ENCODE assay signal across 9 cellular contexts in genomic region chr16:87909203-87909935, GRCh38. TPM values are rescaled to one million over a fixed set of nuclear protein-coding genes. Genes with fewer than 3 reads are reported as not detected.
DNase-seq lines count a peak whose midpoint lies in the region; ATAC-seq, FAIRE-seq and TF ChIP-seq lines count a peak whose summit lies in the region.
"Not testable (repeated sequence)": the region's sequence is repeated elsewhere in the genome, so short reads cannot be mapped to it uniquely, and the experiment has no call there.
"Had no signal": no experiment of that assay in that cellular context is flagged by ENCODE, and none has a peak within 500 bp of the region (broad histone marks: within the 10 kb centered on the region; RNA-seq: fewer than 3 reads in every experiment).

No MANE protein-coding gene starts in this region.

- CTCF ChIA-PET in activated CD4-positive, alpha-beta T cell treated with anti-CD3 and anti-CD28 coated beads for 36 hours (lab: Charles Lee) = interaction anchor here (0.9 to 4.0 kb wide), 12 partner anchors 10 to 130 kb away, joined by 3 to 25 read pairs (median 5); no protein-coding TSS in a partner anchor

- not testable (repeated sequence) for H3K9me3 Mint-ChIP-seq in activated CD4-positive, alpha-beta T cell treated with anti-CD3 and anti-CD28 coated beads for 36 hours (ENCODE audit: low read depth)

- H3K9ac ChIP-seq in keratinocyte (ENCODE audit: control insufficient read depth, extremely low read depth, insufficient read depth, low read length) = not testable (repeated sequence)

- not testable (repeated sequence) for H3K4me1 ChIP-seq in keratinocyte (ENCODE audit: control insufficient read depth, extremely low read depth, insufficient read depth, low read length)

- H3K9me1 ChIP-seq in keratinocyte (ENCODE audit: control insufficient read depth, extremely low read depth, insufficient read depth, low read length) = not testable (repeated sequence)

- H3K27ac Mint-ChIP-seq in activated CD4-positive, alpha-beta T cell treated with anti-CD3 and anti-CD28 coated beads for 36 hours = peak overlapping the region; percentile 84

- H3K4me2 ChIP-seq in keratinocyte (ENCODE audit: control insufficient read depth, extremely low read depth, insufficient read depth, low read depth, low read length) = not testable (repeated sequence)

- not testable (repeated sequence) for H3K4me3 ChIP-seq in AG10803 (ENCODE audit: low read length); cardiac fibroblast (replicated peaks in 1 of 2; ENCODE audit: low read depth in 2 of 2, low read length in 2 of 2); keratinocyte (ENCODE audit: control insufficient read depth in 2 of 3, extremely low read depth in 1 of 3, insufficient read depth in 2 of 3, low read depth in 1 of 3, low read length in 3 of 3)

- not testable (repeated sequence) for H3K9me3 ChIP-seq in keratinocyte (ENCODE audit: control insufficient read depth, low read depth, low read length)

- H3K79me2 ChIP-seq in keratinocyte (ENCODE audit: control insufficient read depth, insufficient read depth, low read length) = not testable (repeated sequence)

- POLR2A ChIA-PET in activated CD4-positive, alpha-beta T cell treated with anti-CD3 and anti-CD28 coated beads for 36 hours (lab: Charles Lee) = not testable (repeated sequence)

- intact Hi-C loops in activated CD4-positive, alpha-beta T cell treated with anti-CD3 and anti-CD28 coated beads for 36 hours (cut with DNase I, micrococcal nuclease) = loop anchor here (1.0 to 2.0 kb wide), 7 partner anchors 14 to 130 kb away; no protein-coding TSS in a partner anchor

- not testable (repeated sequence) for H2AFZ ChIP-seq in keratinocyte (ENCODE audit: control insufficient read depth, low read length)

- H3K27me3 ChIP-seq in keratinocyte (ENCODE audit: control insufficient read depth, extremely low read depth, insufficient read depth, low read length) = peaks cover 11% of the 10 kb centered on the region

- H4K20me1 ChIP-seq in keratinocyte (ENCODE audit: control insufficient read depth, extremely low read depth, insufficient read depth, low read length) = not testable (repeated sequence)

- not testable (repeated sequence) for H3K27ac ChIP-seq in keratinocyte (ENCODE audit: control insufficient read depth, insufficient read depth, low read length)

- dilution Hi-C loops in keratinocyte (cut with MboI; ENCODE audit: extremely low pct_ligation_motif_present, low sequenced_read_pairs) = not testable (repeated sequence)

- H3K36me3 Mint-ChIP-seq in activated CD4-positive, alpha-beta T cell treated with anti-CD3 and anti-CD28 coated beads for 36 hours (ENCODE audit: low read depth) = not testable (repeated sequence)

- peak; percentile 51 for DNase-seq in AG10803 (ENCODE audit: low read depth)
- DNase-seq in NCI-H510A treated with DMSO at 0.1 percent for 48 hours (lab: John Stamatoyannopoulos, UW) = peak; percentile 27
- DNase-seq in activated CD4-positive, alpha-beta T cell treated with anti-CD3 and anti-CD28 coated beads for 36 hours = peak; percentile 93
- DNase-seq in cardiac fibroblast (ENCODE audit: low read depth in 2 of 2) = peak; percentile 65 to 74
- DNase-seq in keratinocyte (ENCODE audit: low read depth, low spot score) = not testable (repeated sequence)
- DNase-seq in stimulated activated CD4-positive, alpha-beta T cell treated with anti-CD3 and anti-CD28 coated beads, Interleukin-1b, Interleukin-23, amount 100 ng/mL, for 4 hours (ENCODE audit: low read depth in 2 of 2) = peak; percentile 86 to 87

- H3K4me3 Mint-ChIP-seq in activated CD4-positive, alpha-beta T cell treated with anti-CD3 and anti-CD28 coated beads for 36 hours = peak overlapping the region; percentile 34

- ATAC-seq in GM19035 (IDR thresholded peaks at IDR 0.05; ENCODE audit: unreplicated experiment) (peak; percentile 79), HG03139 (IDR thresholded peaks at IDR 0.05; ENCODE audit: unreplicated experiment) (peak; percentile 75)
- peak; percentile 93 for ATAC-seq in activated CD4-positive, alpha-beta T cell treated with anti-CD3 and anti-CD28 coated beads for 36 hours

- peak; percentile 78 for TF ChIP-seq CTCF in AG10803 (conservative IDR thresholded peaks at IDR 0.05; ENCODE audit: low read length)
- TF ChIP-seq CTCF in cardiac fibroblast (IDR thresholded peaks at IDR 0.05; ENCODE audit: low read depth, low read length) = peak; percentile 88
- peak; percentile 74 to 96 (median 78) for TF ChIP-seq CTCF in keratinocyte (optimal IDR thresholded peaks at IDR 0.05 in 1 of 3, IDR thresholded peaks at IDR 0.05 in 1 of 3, conservative IDR thresholded peaks at IDR 0.05 in 1 of 3; ENCODE audit: extremely low read depth in 1 of 3, insufficient read depth in 2 of 3, low read length in 3 of 3)

- H3K36me3 ChIP-seq in keratinocyte (ENCODE audit: control insufficient read depth in 2 of 2, extremely low read depth in 1 of 2, insufficient read depth in 2 of 2, low read length in 2 of 2) = not testable (repeated sequence)

- peaks cover 13% of the 10 kb centered on the region for H3K4me1 Mint-ChIP-seq in activated CD4-positive, alpha-beta T cell treated with anti-CD3 and anti-CD28 coated beads for 36 hours

- not testable (repeated sequence) for H3K27me3 Mint-ChIP-seq in activated CD4-positive, alpha-beta T cell treated with anti-CD3 and anti-CD28 coated beads for 36 hours

- FAIRE-seq in keratinocyte (lab: Jason Lieb, UNC) = not testable (repeated sequence)

RNA-seq across cellular contexts. Expression of gene CA5A, which starts 27.0 kb away (rescaled TPM):
- total RNA-seq in activated CD4-positive, alpha-beta T cell treated with anti-CD3 and anti-CD28 coated beads for 36 hours = not detected
- polyA plus RNA-seq in keratinocyte = not detected in 3 replicates
- not detected for polyA plus RNA-seq in keratinocyte (2011; ENCODE audit: low read depth)
- not detected in 2 replicates for polyA plus RNA-seq in keratinocyte (2011; cell fraction: cytosol; rRNA removed)
- not detected in 2 replicates for polyA plus RNA-seq in keratinocyte (2011; cell fraction: nucleus; rRNA removed)
- polyA plus RNA-seq in keratinocyte (2012; ENCODE audit: low replicate concordance) = not detected in 2 replicates
- polyA minus RNA-seq in keratinocyte = not detected in 3 replicates
- polyA minus RNA-seq in keratinocyte (2011; cell fraction: cytosol; rRNA and poly(A)+ RNA removed) = not detected
- not detected in 2 replicates for polyA minus RNA-seq in keratinocyte (2011; cell fraction: nucleus; rRNA and poly(A)+ RNA removed)
- total RNA-seq: frontal cortex had no signal

RNA-seq across cellular contexts. Expression of gene SLC7A5, which starts 40.1 kb away (rescaled TPM):
- total RNA-seq in activated CD4-positive, alpha-beta T cell treated with anti-CD3 and anti-CD28 coated beads for 36 hours = 100 to 1,000 TPM; 337 to 354 TPM
- polyA plus RNA-seq in keratinocyte = 110 to 326 TPM (median 114 TPM) in 3 replicates
- polyA plus RNA-seq in keratinocyte (2011; ENCODE audit: low read depth) = 29.9 TPM
- polyA plus RNA-seq in keratinocyte (2011; cell fraction: cytosol; rRNA removed) = 116 and 170 TPM in 2 replicates
- polyA plus RNA-seq in keratinocyte (2011; cell fraction: nucleus; rRNA removed) = 485 and 588 TPM in 2 replicates
- 227 and 536 TPM in 2 replicates for polyA plus RNA-seq in keratinocyte (2012; ENCODE audit: low replicate concordance)
- 188 to 879 TPM (median 193 TPM) in 3 replicates for polyA minus RNA-seq in keratinocyte
- polyA minus RNA-seq in keratinocyte (2011; cell fraction: cytosol; rRNA and poly(A)+ RNA removed) = 339 TPM
- polyA minus RNA-seq in keratinocyte (2011; cell fraction: nucleus; rRNA and poly(A)+ RNA removed) = 418 and 454 TPM in 2 replicates

RNA-seq across cellular contexts. Expression of gene BANP, which starts 41.9 kb away (rescaled TPM):
- 10 to 100 TPM; 35.2 to 36.1 TPM for total RNA-seq in activated CD4-positive, alpha-beta T cell treated with anti-CD3 and anti-CD28 coated beads for 36 hours
- polyA plus RNA-seq in keratinocyte = 10.0 to 12.9 TPM (median 10.8 TPM) in 3 replicates
- polyA plus RNA-seq in keratinocyte (2011; ENCODE audit: low read depth) = 13.1 TPM
- 9.4 and 9.8 TPM in 2 replicates for polyA plus RNA-seq in keratinocyte (2011; cell fraction: cytosol; rRNA removed)
- 24.4 and 26.9 TPM in 2 replicates for polyA plus RNA-seq in keratinocyte (2011; cell fraction: nucleus; rRNA removed)
- polyA plus RNA-seq in keratinocyte (2012; ENCODE audit: low replicate concordance) = 8.6 and 12.8 TPM in 2 replicates
- 21.7 to 27.9 TPM (median 23.6 TPM) in 3 replicates for polyA minus RNA-seq in keratinocyte
- polyA minus RNA-seq in keratinocyte (2011; cell fraction: cytosol; rRNA and poly(A)+ RNA removed) = 27.4 TPM
- 23.3 and 24.7 TPM in 2 replicates for polyA minus RNA-seq in keratinocyte (2011; cell fraction: nucleus; rRNA and poly(A)+ RNA removed)
